Comparison of ENCODE assay signal across 26 cellular contexts in genomic region chrX:459611-460010, GRCh38.
"Had no signal": no experiment of that assay in that cellular context is flagged by ENCODE, and none has a peak within 500 bp of the region (broad histone marks: within the 10 kb centered on the region; RNA-seq: fewer than 3 reads in every experiment).

No MANE protein-coding gene starts in this region.

- FAIRE-seq: endometrium, frontal cortex, pancreas had no signal

- H3K4me3 Mint-ChIP-seq: central memory CD8-positive, alpha-beta T cell; naive B cell; nephron progenitor cell; stimulated activated effector memory CD8-positive, alpha-beta T cell treated with anti-CD3 and anti-CD28 coated beads, Interleukin-12 subunit alpha, Interleukin-12 subunit beta, amount 100 ng/mL, for 72 hours had no signal

- H3K9me3 ChIP-seq: pancreas, prostate gland, right lobe of liver, tibial artery, uterus had no signal

- H3K4me1 ChIP-seq: heart right ventricle, left ventricle myocardium inferior, pancreas, prostate gland, right lobe of liver, tibial artery, upper lobe of left lung, uterus had no signal

- H3K27ac Mint-ChIP-seq: naive B cell; stimulated activated effector memory CD8-positive, alpha-beta T cell treated with anti-CD3 and anti-CD28 coated beads, Interleukin-12 subunit alpha, Interleukin-12 subunit beta, amount 100 ng/mL, for 72 hours had no signal

- H3K27me3 Mint-ChIP-seq: central memory CD8-positive, alpha-beta T cell had no signal

- H3K4me1 Mint-ChIP-seq: central memory CD8-positive, alpha-beta T cell; naive B cell had no signal

- H3K27me3 ChIP-seq: heart right ventricle, pancreas, right lobe of liver, upper lobe of left lung, uterus had no signal

- ATAC-seq: esophagus mucosa; heart right ventricle; pancreas; right lobe of liver; stimulated activated effector memory CD8-positive, alpha-beta T cell treated with anti-CD3 and anti-CD28 coated beads, Interleukin-12 subunit alpha, Interleukin-12 subunit beta, amount 100 ng/mL, for 72 hours; stimulated activated naive CD8-positive, alpha-beta T cell treated with anti-CD3 and anti-CD28 coated beads, Interleukin-15, Interleukin-2, amounts not matched to agents 100 U/mL and 50 U/mL, for 24 hours had no signal

- DNase-seq: effector memory CD4-positive, alpha-beta T cell; heart right ventricle; hypothalamus; islet precursor cell; left ventricle myocardium inferior; mesenchymal stem cell; midbrain; naive B cell; nephron progenitor cell; nucleus accumbens; pancreas; right lobe of liver; stimulated activated CD4-positive, alpha-beta T cell treated with anti-CD3 and anti-CD28 coated beads, Interleukin-4, amount 100 ng/mL, for 1 hour; stimulated activated CD8-positive, alpha-beta memory T cell treated with anti-CD3 and anti-CD28 coated beads, Interleukin-4, amount 100 ng/mL, for 48 hours; stimulated activated naive CD8-positive, alpha-beta T cell treated with anti-CD3 and anti-CD28 coated beads, Interleukin-15, Interleukin-2, amounts not matched to agents 100 U/mL and 50 U/mL, for 24 hours; upper lobe of left lung; uterus had no signal

- H3K27ac ChIP-seq: heart right ventricle, left ventricle myocardium inferior, pancreas, prostate gland, right lobe of liver, skin epidermis, tibial artery, upper lobe of left lung, uterus had no signal

- H3K36me3 ChIP-seq: heart right ventricle, left ventricle myocardium inferior, pancreas, prostate gland, right lobe of liver, tibial artery, upper lobe of left lung, uterus had no signal

- H3K36me3 Mint-ChIP-seq: naive B cell; stimulated activated effector memory CD8-positive, alpha-beta T cell treated with anti-CD3 and anti-CD28 coated beads, Interleukin-12 subunit alpha, Interleukin-12 subunit beta, amount 100 ng/mL, for 72 hours had no signal

- H3K4me3 ChIP-seq: heart right ventricle, left ventricle myocardium inferior, lung, pancreas, prostate gland, right lobe of liver, skin epidermis, tibial artery, upper lobe of left lung, uterus had no signal
